22 cellular contexts compared by ENCODE assay signal in the genomic region with DNA sequence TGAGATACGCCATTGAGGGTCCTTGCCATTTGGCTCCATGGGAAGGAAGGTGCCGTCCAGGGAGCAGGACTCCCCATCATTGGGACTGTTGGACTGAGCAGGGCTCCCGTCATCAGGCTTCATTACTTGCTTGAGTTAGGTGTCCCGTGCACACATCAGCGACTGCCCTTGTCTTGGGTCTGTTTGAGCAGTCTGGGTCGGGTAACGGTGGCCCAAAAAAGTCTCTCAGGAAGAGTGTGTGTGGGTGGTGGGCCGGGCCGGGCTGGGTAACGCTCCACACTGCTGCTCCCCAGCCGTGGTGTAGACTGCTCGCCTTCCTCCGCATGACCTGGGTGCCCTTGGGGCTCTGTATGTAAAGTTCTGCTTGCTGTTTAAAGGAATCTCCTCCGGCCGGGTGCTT.
A peak's percentile ranks its signal among the peaks of the same experiment; 100 is the strongest.
DNase-seq lines count a peak whose midpoint lies in the region; ATAC-seq, FAIRE-seq and TF ChIP-seq lines count a peak whose summit lies in the region.
"Had no signal": no experiment of that assay in that cellular context is flagged by ENCODE, and none has a peak within 500 bp of the region (broad histone marks: within the 10 kb centered on the region; RNA-seq: fewer than 3 reads in every experiment).

No MANE protein-coding gene starts in this region.

- H3K9me3 ChIP-seq in right atrium auricular region = no peaks in the 10 kb centered on the region
- H3K9me3 ChIP-seq in OCI-LY1 (ENCODE audit: low read length) = no peaks in the 10 kb centered on the region
- no peaks in the 10 kb centered on the region for H3K9me3 ChIP-seq in lower lobe of right lung

- no peak overlapping the region for H2AFZ ChIP-seq in OCI-LY1 (ENCODE audit: low read length)

- H3K9ac ChIP-seq in OCI-LY1 (ENCODE audit: low read length) = peak overlapping the region; percentile 32; the same call in 1 of the 2 replicates
- H3K9ac ChIP-seq: KMS-11 had no signal

- no peak for TF ChIP-seq POLR2A in GM12892 (IDR thresholded peaks at IDR 0.05; ENCODE audit: low read depth, low read length)

- ATAC-seq in Right ventricle myocardium superior (ENCODE audit: poor library complexity) = no peak
- ATAC-seq in lower lobe of right lung = no peak
- ATAC-seq in stimulated activated naive B cell treated with anti-CD40 and anti-IgM and Interleukin-4, amounts not matched to agents 10 μg/mL and 1 μg/mL and 100 μg/mL, for 72 hours (replicated peaks) = no peak
- ATAC-seq: Panc1 had no signal

- peaks cover 20 to 57% of the 10 kb centered on the region in 2 donors for H3K4me1 Mint-ChIP-seq in stimulated activated naive B cell treated with anti-CD40 and anti-IgM and Interleukin-4, amounts not matched to agents 10 μg/mL and 1 μg/mL and 100 μg/mL, for 72 hours

- peaks cover 46 to 65% of the 10 kb centered on the region in 2 donors for H3K36me3 Mint-ChIP-seq in stimulated activated naive B cell treated with anti-CD40 and anti-IgM and Interleukin-4, amounts not matched to agents 10 μg/mL and 1 μg/mL and 100 μg/mL, for 72 hours

- no peaks in the 10 kb centered on the region for H3F3A ChIP-seq in OCI-LY1 (ENCODE audit: insufficient read depth, low read length)

- no peak overlapping the region for H3K4me3 Mint-ChIP-seq in stimulated activated naive B cell treated with anti-CD40 and anti-IgM and Interleukin-4, amounts not matched to agents 10 μg/mL and 1 μg/mL and 100 μg/mL, for 72 hours
- H3K4me3 Mint-ChIP-seq: B cell had no signal

- no peaks in the 10 kb centered on the region for H3K9me3 Mint-ChIP-seq in stimulated activated naive B cell treated with anti-CD40 and anti-IgM and Interleukin-4, amounts not matched to agents 10 μg/mL and 1 μg/mL and 100 μg/mL, for 72 hours

- TF ChIP-seq CTCF in right atrium auricular region (IDR thresholded peaks at IDR 0.05) (no peak), OCI-LY1 (IDR thresholded peaks at IDR 0.05; ENCODE audit: low read length) (no peak), lower lobe of right lung (IDR thresholded peaks at IDR 0.05) (no peak)

- no peaks in the 10 kb centered on the region for H3K79me2 ChIP-seq in OCI-LY1 (ENCODE audit: insufficient read depth, low read length)

- no peaks in the 10 kb centered on the region for H3K9me2 ChIP-seq in OCI-LY1 (ENCODE audit: low read depth, low read length)

- H4K20me1 ChIP-seq in OCI-LY1 (ENCODE audit: insufficient read depth, low read length) = no peaks in the 10 kb centered on the region

- H3K27me3 Mint-ChIP-seq in stimulated activated naive B cell treated with anti-CD40 and anti-IgM and Interleukin-4, amounts not matched to agents 10 μg/mL and 1 μg/mL and 100 μg/mL, for 72 hours = no peaks in the 10 kb centered on the region
- H3K27me3 Mint-ChIP-seq: B cell had no signal

- no peak for FAIRE-seq in GM12892 (lab: Jason Lieb, UNC)
- FAIRE-seq: G401.6, GM19239 had no signal

- H3K4me1 ChIP-seq in right atrium auricular region = no peaks in the 10 kb centered on the region
- H3K4me1 ChIP-seq in OCI-LY1 (ENCODE audit: insufficient read depth, low read length, severe bottlenecking) = peaks cover 64% of the 10 kb centered on the region
- no peaks in the 10 kb centered on the region for H3K4me1 ChIP-seq in lower lobe of right lung

- peak overlapping the region; percentile 36; the same call in 1 of the 2 replicates for H3K4me2 ChIP-seq in OCI-LY1 (ENCODE audit: low read length)
- H3K4me2 ChIP-seq: KMS-11 had no signal

- H3K4me3 ChIP-seq in right atrium auricular region (no peak overlapping the region), OCI-LY1 (ENCODE audit: low read depth, low read length, poor library complexity, severe bottlenecking) (peak overlapping the region; percentile 11), lower lobe of right lung (no peak overlapping the region)

- H3K27ac ChIP-seq in right atrium auricular region (no peak overlapping the region), OCI-LY1 (ENCODE audit: low read depth, low read length, poor library complexity, severe bottlenecking) (peak overlapping the region; percentile 78), lower lobe of right lung (no peak overlapping the region)
- H3K27ac ChIP-seq: KMS-11 had no signal

- peak overlapping the region; percentile 11 for H3K27ac Mint-ChIP-seq in stimulated activated naive B cell treated with anti-CD40 and anti-IgM and Interleukin-4, amounts not matched to agents 10 μg/mL and 1 μg/mL and 100 μg/mL, for 72 hours
- H3K27ac Mint-ChIP-seq: B cell had no signal

- H3K27me3 ChIP-seq in right atrium auricular region (no peaks in the 10 kb centered on the region), OCI-LY1 (ENCODE audit: insufficient read depth, low read length) (no peaks in the 10 kb centered on the region), lower lobe of right lung (ENCODE audit: low read depth) (no peaks in the 10 kb centered on the region)

- DNase-seq in Right ventricle myocardium superior (peak; percentile 20), right atrium auricular region (ENCODE audit: low spot score) (no peak), lower lobe of right lung (peak; percentile 28), OCI-M1 (lab: John Stamatoyannopoulos, UW) (no peak), GM12892 (ENCODE audit: insufficient read length) (no peak)
- DNase-seq in stimulated activated naive B cell treated with anti-CD40 and anti-IgM and Interleukin-4, amounts not matched to agents 10 μg/mL and 1 μg/mL and 100 μg/mL, for 72 hours = no peak
- DNase-seq in stimulated activated CD4-positive, alpha-beta T cell treated with anti-CD3 and anti-CD28 coated beads, Interleukin-4, amount 100 ng/mL, for 24 hours = no peak
- DNase-seq: 8988T, COR-L47, DMS 273 treated with DMSO at 0.1 percent for 48 hours, HCEC 1CT, NCI-H1092, NCI-H1436 treated with DMSO at 0.1 percent for 48 hours, NCI-H2029, NCI-H345, NCI-H526 had no signal

- H3K36me3 ChIP-seq in right atrium auricular region (peaks cover 4% of the 10 kb centered on the region), OCI-LY1 (ENCODE audit: insufficient read depth, low read length) (no peaks in the 10 kb centered on the region; the same call in 1 of the 2 replicates), lower lobe of right lung (peaks cover 25% of the 10 kb centered on the region)

- intact Hi-C loops in Right ventricle myocardium superior (cut with DNase I) (no loop called here), lower lobe of right lung (cut with DNase I) (no loop called here)

Comparison
In these comparisons a context has a peak if more than half of its experiments do, and no peak if none do; other contexts are left out.
1. DNase-seq: peak in Right ventricle myocardium superior (single experiment) and lower lobe of right lung (single experiment); none in right atrium auricular region (single experiment), stimulated activated naive B cell treated with anti-CD40 and anti-IgM and Interleukin-4, amounts not matched to agents 10 μg/mL and 1 μg/mL and 100 μg/mL, for 72 hours (single experiment), OCI-M1 (single experiment), stimulated activated CD4-positive, alpha-beta T cell treated with anti-CD3 and anti-CD28 coated beads, Interleukin-4, amount 100 ng/mL, for 24 hours (single experiment) and GM12892 (single experiment).